1 cellular context compared by ENCODE assay signal in genomic region chr1:12447301-12447700, GRCh38.
TF ChIP-seq lines count a peak whose summit lies in the region.

No MANE protein-coding gene starts in this region.

TF ChIP-seq in K562, 482 proteins besides CTCF, POLR2A, EP300 and RAD21 (continued from another document):
- TF ChIP-seq CUX1 (CRISPR knock-in tag; IDR thresholded peaks at IDR 0.05) (no peak), MGA (IDR thresholded peaks at IDR 0.05) (no peak), ZNF655 (CRISPR knock-in tag; IDR thresholded peaks at IDR 0.05) (no peak), ZNF586 (CRISPR knock-in tag; conservative IDR thresholded peaks at IDR 0.05) (no peak), STAG1 (CRISPR knock-in tag; IDR thresholded peaks at IDR 0.05; ENCODE audit: borderline replicate concordance) (no peak), FOXA3 (CRISPR knock-in tag; conservative IDR thresholded peaks at IDR 0.05 in 1 of 2, IDR thresholded peaks at IDR 0.05 in 1 of 2) (no peak), ZNF77 (CRISPR knock-in tag; IDR thresholded peaks at IDR 0.05) (no peak), POLR2G (IDR thresholded peaks at IDR 0.05; ENCODE audit: low read depth, low read length) (no peak)
